15 cellular contexts compared by ENCODE assay signal in genomic region chr12:13537623-13538022, GRCh38.
A peak's percentile ranks its signal among the peaks of the same experiment; 100 is the strongest.
DNase-seq lines count a peak whose midpoint lies in the region; ATAC-seq and TF ChIP-seq lines count a peak whose summit lies in the region.
"Had no signal": no experiment of that assay in that cellular context is flagged by ENCODE, and none has a peak within 500 bp of the region (broad histone marks: within the 10 kb centered on the region; RNA-seq: fewer than 3 reads in every experiment).

No MANE protein-coding gene starts in this region.

- peaks cover 30 to 48% (median 45%) of the 10 kb centered on the region in 3 donors for H3K4me1 Mint-ChIP-seq in IgD-negative memory B cell

- H3K4me3 ChIP-seq in mucosa of descending colon: no peak overlapping the region
- H3K4me3 ChIP-seq: stomach had no signal

- no peaks in the 10 kb centered on the region for H3K9me3 Mint-ChIP-seq in IgD-negative memory B cell

- no peaks in the 10 kb centered on the region for H3K9me3 ChIP-seq in mucosa of descending colon
- H3K9me3 ChIP-seq: stomach had no signal

- peak; percentile 78 for ATAC-seq in GM19351 (IDR thresholded peaks at IDR 0.05; ENCODE audit: unreplicated experiment)
- ATAC-seq in HG02884 (IDR thresholded peaks at IDR 0.05; ENCODE audit: unreplicated experiment): peak; percentile 68
- ATAC-seq in mucosa of descending colon: no peak
- no peak for ATAC-seq in GM19328 (IDR thresholded peaks at IDR 0.05; ENCODE audit: unreplicated experiment)
- ATAC-seq: HepG2 had no signal

- DNase-seq in GM13976 (ENCODE audit: low spot score) (peak; percentile 21), 8988T (no peak), ureter (ENCODE audit: low spot score) (no peak), mucosa of descending colon (no peak)
- DNase-seq: amniotic stem cell; NCI-H1436 treated with DMSO at 0.1 percent for 48 hours; NCI-H748 treated with DMSO at 0.1 percent for 48 hours; SHP77; stimulated activated CD4-positive, alpha-beta T cell treated with anti-CD3 and anti-CD28 coated beads, Interleukin-2, amount 100 ng/mL, for 24 hours; stomach had no signal

- no peaks in the 10 kb centered on the region for H3K36me3 ChIP-seq in mucosa of descending colon (ENCODE audit: low read depth)
- H3K36me3 ChIP-seq: stomach had no signal

- H3K4me1 ChIP-seq in mucosa of descending colon (ENCODE audit: low read depth): no peaks in the 10 kb centered on the region

- TF ChIP-seq CTCF in GM13976 (IDR thresholded peaks at IDR 0.05; ENCODE audit: borderline replicate concordance, control extremely low read depth, extremely low read depth, insufficient read depth, missing control alignments) (no peak), mucosa of descending colon (IDR thresholded peaks at IDR 0.05) (no peak)

- peak overlapping the region in 3 of 4 donors; percentile 9 to 84 (median 78) for H3K4me3 Mint-ChIP-seq in IgD-negative memory B cell

- H3K36me3 Mint-ChIP-seq in IgD-negative memory B cell: peaks cover 2% of the 10 kb centered on the region

- in situ Hi-C loops in GM13976 (cut with MboI; ENCODE audit: low sequenced_read_pairs, unreplicated experiment): no loop called here

- peak overlapping the region; percentile 11 to 92 (median 90) for H3K27ac Mint-ChIP-seq in IgD-negative memory B cell

- H3K27me3 Mint-ChIP-seq in IgD-negative memory B cell: no peaks in the 10 kb centered on the region

- intact Hi-C loops in mucosa of descending colon (cut with DNase I, micrococcal nuclease): loop anchor here (5.0 to 10.0 kb wide), 2 partner anchors 173 to 175 kb away; no protein-coding TSS in a partner anchor

Comparison
In these comparisons a context has a peak if more than half of its experiments do, and no peak if none do; other contexts are left out.
1. ATAC-seq: peak in GM19351 (single experiment) and HG02884 (single experiment); none in mucosa of descending colon (single experiment) and GM19328 (single experiment).